ENCODE assay signal across 9 cellular contexts in the genomic region with DNA sequence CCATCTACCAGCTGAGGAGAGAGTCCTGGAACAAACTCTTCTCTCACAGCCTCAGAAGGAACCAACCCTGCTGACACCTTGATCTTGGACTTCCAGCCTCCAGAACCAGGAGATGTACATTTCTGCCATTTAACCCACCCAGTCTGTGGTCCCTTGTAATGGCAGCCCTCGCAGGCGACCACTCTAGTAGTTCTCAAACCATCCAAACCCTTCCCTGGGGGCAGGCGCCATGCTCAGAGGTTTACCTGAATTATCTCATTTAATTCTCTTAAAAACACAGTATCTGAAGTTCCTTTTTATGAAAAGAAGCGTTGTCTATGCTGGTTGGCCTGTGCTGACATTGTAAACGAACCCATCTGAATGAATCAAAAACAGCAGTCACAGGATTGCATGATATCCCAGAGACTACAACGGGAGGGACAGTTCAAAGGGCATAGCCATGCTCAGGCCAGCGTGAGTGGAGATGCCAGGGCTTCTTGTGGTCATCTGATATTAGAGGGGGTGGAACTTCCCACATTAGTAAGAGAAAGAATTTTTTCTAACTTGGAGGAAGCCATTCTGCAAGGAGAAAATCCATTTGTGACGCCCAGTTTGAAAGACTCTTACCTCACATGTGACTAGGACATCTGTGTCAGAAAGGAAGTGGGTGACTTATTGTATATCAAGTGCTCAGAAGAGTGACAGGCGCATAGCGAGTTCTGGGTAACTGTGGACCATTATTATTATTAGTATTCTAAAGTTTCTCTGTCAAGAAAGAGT. TPM values are rescaled to one million over a fixed set of nuclear protein-coding genes. Genes with fewer than 3 reads are reported as not detected.
DNase-seq lines count a peak whose midpoint lies in the region; ATAC-seq and TF ChIP-seq lines count a peak whose summit lies in the region.
"Had no signal": no experiment of that assay in that cellular context is flagged by ENCODE, and none has a peak within 500 bp of the region (broad histone marks: within the 10 kb centered on the region; RNA-seq: fewer than 3 reads in every experiment).

No MANE protein-coding gene starts in this region.

- H3K27ac ChIP-seq in right atrium auricular region (no peak overlapping the region), KOPT-K1 (ENCODE audit: low read depth, low read length, poor library complexity, severe bottlenecking) (peak overlapping the region; percentile 73), mammary epithelial cell (ENCODE audit: insufficient read depth, low read depth, low read length) (no peak overlapping the region)
- peak overlapping the region; percentile 73 for H3K27ac ChIP-seq in effector memory CD4-positive, alpha-beta T cell (ENCODE audit: insufficient read depth, low read length, poor library complexity, severe bottlenecking)

- no TSS peak for BruUV-seq in mammary epithelial cell (replicated peaks; lab: Mats Ljungman, UMichigan)

- no peak overlapping the region for H3K4me3 ChIP-seq in right atrium auricular region
- no peak overlapping the region for H3K4me3 ChIP-seq in effector memory CD4-positive, alpha-beta T cell (ENCODE audit: insufficient read depth, low read depth, low read length, poor library complexity, severe bottlenecking)
- H3K4me3 ChIP-seq in mammary epithelial cell (replicated peaks in 1 of 3; ENCODE audit: insufficient read depth in 1 of 3, low read depth in 2 of 3, low read length in 3 of 3), result no peak overlapping the region

- H2AFZ ChIP-seq in mammary epithelial cell (ENCODE audit: low read depth, low read length), result no peak overlapping the region

- no peak overlapping the region for H3K4me2 ChIP-seq in mammary epithelial cell (ENCODE audit: insufficient read depth, low read depth, low read length)

- H3K36me3 ChIP-seq in right atrium auricular region (no peaks in the 10 kb centered on the region), KOPT-K1 (ENCODE audit: insufficient read depth, low read length) (no peaks in the 10 kb centered on the region), mammary epithelial cell (ENCODE audit: insufficient read depth, low read length) (no peaks in the 10 kb centered on the region)
- H3K36me3 ChIP-seq in effector memory CD4-positive, alpha-beta T cell (ENCODE audit: control insufficient read depth, insufficient read depth, low read length), result no peaks in the 10 kb centered on the region

- H3K9ac ChIP-seq in mammary epithelial cell (ENCODE audit: insufficient read depth, low read length), result no peak overlapping the region

- CTCF ChIA-PET in mammary epithelial cell (lab: Charles Lee; ENCODE audit: low non-redundant PET), result no interaction called here

- H3K27me3 ChIP-seq in right atrium auricular region (no peaks in the 10 kb centered on the region), mammary epithelial cell (ENCODE audit: insufficient read depth, low read length) (no peaks in the 10 kb centered on the region)
- H3K27me3 ChIP-seq in effector memory CD4-positive, alpha-beta T cell (replicated peaks; ENCODE audit: control insufficient read depth, insufficient read depth, low read length, poor library complexity, severe bottlenecking), result no peaks in the 10 kb centered on the region

- peak; percentile 57 to 80 for ATAC-seq in left cardiac atrium
- ATAC-seq: HCT116 had no signal

- H3K79me2 ChIP-seq in mammary epithelial cell (ENCODE audit: insufficient read depth, low read length), result no peaks in the 10 kb centered on the region

- no peaks in the 10 kb centered on the region for H4K20me1 ChIP-seq in mammary epithelial cell (ENCODE audit: insufficient read depth, low read length)

- no peak for TF ChIP-seq CTCF in right atrium auricular region (IDR thresholded peaks at IDR 0.05)
- TF ChIP-seq CTCF in mammary epithelial cell (conservative IDR thresholded peaks at IDR 0.05 in 1 of 2, IDR thresholded peaks at IDR 0.05 in 1 of 2; ENCODE audit: extremely low read depth in 1 of 2, insufficient read depth in 1 of 2, low read depth in 1 of 2, low read length in 2 of 2), result no peak

- dilution Hi-C loops in mammary epithelial cell (cut with HindIII; ENCODE audit: low sequenced_read_pairs), result no loop called here

- in situ Hi-C loops in mammary epithelial cell (cut with MboI; ENCODE audit: low sequenced_read_pairs in 2 of 2) (no loop called here), G401 (cut with HindIII; ENCODE audit: low sequenced_read_pairs) (no loop called here)

- intact Hi-C loops in left cardiac atrium (cut with DNase I) (no loop called here), mammary epithelial cell (cut with micrococcal nuclease) (no loop called here)

- H3K9me3 ChIP-seq in right atrium auricular region (no peaks in the 10 kb centered on the region), KOPT-K1 (ENCODE audit: insufficient read depth, low read length, poor library complexity, severe bottlenecking) (no peaks in the 10 kb centered on the region), mammary epithelial cell (replicated peaks; ENCODE audit: insufficient read depth, low read length) (no peaks in the 10 kb centered on the region)
- no peaks in the 10 kb centered on the region for H3K9me3 ChIP-seq in effector memory CD4-positive, alpha-beta T cell (ENCODE audit: control insufficient read depth, low read length)

- no peak for DNase-seq in left cardiac atrium
- no peak for DNase-seq in right atrium auricular region (ENCODE audit: low spot score)
- no peak for DNase-seq in effector memory CD4-positive, alpha-beta T cell
- no peak for DNase-seq in HPDE6-E6E7 (ENCODE audit: extremely low spot score)
- DNase-seq in NCI-H1105 (lab: John Stamatoyannopoulos, UW), result no peak
- no peak for DNase-seq in mammary epithelial cell
- DNase-seq in G401 (ENCODE audit: low spot score), result no peak

- H3K4me1 ChIP-seq in right atrium auricular region (no peaks in the 10 kb centered on the region), mammary epithelial cell (ENCODE audit: insufficient read depth, low read length) (no peaks in the 10 kb centered on the region)
- peaks cover 52% of the 10 kb centered on the region for H3K4me1 ChIP-seq in effector memory CD4-positive, alpha-beta T cell (ENCODE audit: control insufficient read depth, insufficient read depth, low read length, poor library complexity, severe bottlenecking)

- WGBS in mammary epithelial cell (ENCODE audit: low coverage, missing lambda C conversion rate), result 62% methylated on average over 10 of the region's 10 CpGs

RNA-seq across cellular contexts. Expression of a gene that starts 17.2 kb away (rescaled TPM):
- total RNA-seq in left cardiac atrium (1 to 10 TPM; 1.6 to 2.6 TPM), right atrium auricular region (1 to 10 TPM; 2.0 to 3.2 TPM), mammary epithelial cell (under 1 TPM in 1 of 2 donors, not detected in 1; 0.33 TPM)
- 0.11 TPM for polyA plus RNA-seq in mammary epithelial cell
- 1.6 TPM for polyA minus RNA-seq in mammary epithelial cell
- total RNA-seq in G401 (2014; rRNA removed; shearing (Covaris generic)), result 0.58 TPM in 1 of 2 replicates, not detected in the other

Comparison
In these comparisons a context has a peak if more than half of its experiments do, and no peak if none do; other contexts are left out.
1. H3K27ac ChIP-seq: peak in KOPT-K1 (single experiment) and effector memory CD4-positive, alpha-beta T cell (single experiment); none in right atrium auricular region (0 of 2) and mammary epithelial cell (single experiment).